In the genomic region with DNA sequence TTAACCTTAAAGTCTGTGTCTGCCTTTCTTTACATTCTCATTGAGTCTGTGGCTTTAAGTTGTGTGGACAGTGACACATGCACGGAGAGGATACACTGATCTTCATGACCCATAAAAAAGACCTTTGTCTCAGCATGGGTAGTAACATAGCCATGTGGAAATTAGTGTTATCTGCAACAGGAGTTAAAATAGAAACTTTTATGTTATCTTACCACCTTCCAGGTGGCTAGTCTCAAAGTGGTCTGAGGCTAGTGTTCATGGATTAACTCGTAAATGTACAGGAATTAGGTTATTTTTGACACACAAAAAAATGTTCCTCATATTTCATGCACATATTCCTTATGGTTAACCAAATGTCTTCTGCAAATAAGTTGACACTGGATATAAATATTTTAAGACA, we compare ENCODE assay signal across 7 cellular contexts.
"Had no signal": no experiment of that assay in that cellular context is flagged by ENCODE, and none has a peak within 500 bp of the region (broad histone marks: within the 10 kb centered on the region; RNA-seq: fewer than 3 reads in every experiment).

No MANE protein-coding gene starts in this region.

- H3K9me3 ChIP-seq: HAP-1 had no signal

- H3K36me3 ChIP-seq: HAP-1 had no signal

- H3K4me3 ChIP-seq: HAP-1 had no signal

- FAIRE-seq: HepG2 had no signal

- DNase-seq: GOT3, H7, HFFc6, KBM-7 had no signal

- ATAC-seq: HCT116, HepG2 had no signal
